Comparison of ENCODE assay signal across 18 cellular contexts in genomic region chr2:86233464-86233863, GRCh38.
"Had no signal": no experiment of that assay in that cellular context is flagged by ENCODE, and none has a peak within 500 bp of the region (broad histone marks: within the 10 kb centered on the region; RNA-seq: fewer than 3 reads in every experiment).

No MANE protein-coding gene starts in this region.

- H3K9me3 ChIP-seq: heart left ventricle, left lung, neutrophil, pancreas, stomach, upper lobe of left lung had no signal

- H3K4me3 ChIP-seq: cardiac muscle cell, heart left ventricle, left lung, pancreas, smooth muscle cell, stomach, upper lobe of left lung had no signal

- H3K27ac Mint-ChIP-seq: activated naive CD8-positive, alpha-beta T cell; T-cell had no signal

- H3K27me3 ChIP-seq: cardiac muscle cell, heart left ventricle, left lung, pancreas, stomach, upper lobe of left lung had no signal

- H3K27ac ChIP-seq: cardiac muscle cell, left lung, neutrophil, pancreas, upper lobe of left lung had no signal

- ATAC-seq: activated CD4-positive, CD25-positive, alpha-beta regulatory T cell treated with anti-CD3 and anti-CD28 coated beads, Interleukin-2, amount 50 U/mL, for 24 hours; heart left ventricle; left lung; pancreas; sciatic nerve; T-cell had no signal

- H3K36me3 Mint-ChIP-seq: activated naive CD8-positive, alpha-beta T cell; T-cell had no signal

- H3K36me3 ChIP-seq: cardiac muscle cell, left lung, neutrophil, pancreas, stomach, upper lobe of left lung had no signal

- DNase-seq: activated gamma-delta T cell; foreskin melanocyte; heart left ventricle; kidney; left lung; midbrain; pancreas; stimulated activated CD4-positive, alpha-beta T cell treated with anti-CD3 and anti-CD28 coated beads, Interleukin-4, amount 100 ng/mL, for 1 hour; stomach; T-cell; T-helper 9 cell; upper lobe of left lung had no signal

- H3K9me3 Mint-ChIP-seq: T-cell had no signal

- H3K4me3 Mint-ChIP-seq: activated naive CD8-positive, alpha-beta T cell; T-cell had no signal

- H3K4me1 ChIP-seq: left lung, pancreas, upper lobe of left lung had no signal
